Comparison of ENCODE assay signal across 8 cellular contexts in genomic region chr12:111841236-111841749, GRCh38. TPM values are rescaled to one million over a fixed set of nuclear protein-coding genes. Genes with fewer than 3 reads are reported as not detected.
A peak's percentile ranks its signal among the peaks of the same experiment; 100 is the strongest.
DNase-seq lines count a peak whose midpoint lies in the region; ATAC-seq, FAIRE-seq and TF ChIP-seq lines count a peak whose summit lies in the region.

No MANE protein-coding gene starts in this region.

- H3K4me3 Mint-ChIP-seq in activated naive CD4-positive, alpha-beta T cell treated with anti-CD3 and anti-CD28 coated beads for 36 hours: peak overlapping the region; percentile 91
- H3K4me3 Mint-ChIP-seq in IgD-negative memory B cell (peak overlapping the region; percentile 97 to 100 (median 98)), astrocyte (ENCODE audit: unreplicated experiment) (peak overlapping the region; percentile 99)

- peaks cover 39% of the 10 kb centered on the region for H3K36me3 Mint-ChIP-seq in activated naive CD4-positive, alpha-beta T cell treated with anti-CD3 and anti-CD28 coated beads for 36 hours (ENCODE audit: low read depth)
- H3K36me3 Mint-ChIP-seq in IgD-negative memory B cell (peaks cover 6% of the 10 kb centered on the region), astrocyte (ENCODE audit: low read depth, unreplicated experiment) (peaks cover 7% of the 10 kb centered on the region)

- no peak for FAIRE-seq in astrocyte (lab: Jason Lieb, UNC)

- H3K4me2 ChIP-seq in astrocyte (ENCODE audit: low read length): peak overlapping the region; percentile 94

- H3K36me3 ChIP-seq in astrocyte (ENCODE audit: insufficient read depth, low read length) (peaks cover 7% of the 10 kb centered on the region), tibial nerve (peaks cover 0 to 22% (median 0%) of the 10 kb centered on the region in 3 donors)

- H3K9me3 ChIP-seq in astrocyte (ENCODE audit: insufficient read depth, low read depth, low read length): no peaks in the 10 kb centered on the region
- H3K9me3 ChIP-seq in tibial nerve: no peaks in the 10 kb centered on the region

- peaks cover 53% of the 10 kb centered on the region for H3K4me1 Mint-ChIP-seq in activated naive CD4-positive, alpha-beta T cell treated with anti-CD3 and anti-CD28 coated beads for 36 hours (ENCODE audit: low read depth)
- peaks cover 24 to 35% (median 30%) of the 10 kb centered on the region in 3 donors for H3K4me1 Mint-ChIP-seq in IgD-negative memory B cell
- peaks cover 8% of the 10 kb centered on the region for H3K4me1 Mint-ChIP-seq in astrocyte (ENCODE audit: low read depth, unreplicated experiment)

- peak overlapping the region; percentile 96 for H3K4me3 ChIP-seq in astrocyte (ENCODE audit: insufficient read depth, low read depth, low read length)
- peak overlapping the region; percentile 80 for H3K4me3 ChIP-seq in lower leg skin (ENCODE audit: low read depth, poor library complexity, severe bottlenecking)
- peak overlapping the region; percentile 76 to 96 (median 86) for H3K4me3 ChIP-seq in tibial nerve

- no peaks in the 10 kb centered on the region for H3K27me3 Mint-ChIP-seq in activated naive CD4-positive, alpha-beta T cell treated with anti-CD3 and anti-CD28 coated beads for 36 hours (ENCODE audit: low read depth)
- peaks cover 4% of the 10 kb centered on the region for H3K27me3 Mint-ChIP-seq in IgD-negative memory B cell
- H3K27me3 Mint-ChIP-seq in astrocyte (ENCODE audit: low read depth, unreplicated experiment): no peaks in the 10 kb centered on the region

- WGBS in lower leg skin, 2 donors: 0% methylated on average over 13 of the region's 13 CpGs
- 0% methylated on average over 13 of the region's 13 CpGs for WGBS in tibial nerve, 2 donors

- H3K4me1 ChIP-seq in astrocyte (ENCODE audit: insufficient read depth, low read length) (peaks cover 16% of the 10 kb centered on the region), tibial nerve (peaks cover 0 to 53% (median 24%) of the 10 kb centered on the region in 4 donors)

- peak overlapping the region; percentile 93 for H3K9ac ChIP-seq in astrocyte (ENCODE audit: low read length)

- DNase-seq in activated naive CD4-positive, alpha-beta T cell treated with anti-CD3 and anti-CD28 coated beads for 36 hours: peak; percentile 15
- DNase-seq in activated naive CD4-positive, alpha-beta T cell (lab: John Stamatoyannopoulos, UW): no peak
- DNase-seq in astrocyte (ENCODE audit: low read depth): no peak
- no peak for DNase-seq in lower leg skin (ENCODE audit: low spot score in 2 of 2)
- DNase-seq in tibial nerve (ENCODE audit: low spot score in 2 of 2): peak in 1 of 2 donors; percentile 4
- no peak for DNase-seq in NCI-H2107 treated with DMSO at 0.1 percent for 48 hours (lab: John Stamatoyannopoulos, UW; ENCODE audit: unreplicated experiment)

- H3K27me3 ChIP-seq in astrocyte (ENCODE audit: insufficient read depth, low read length) (no peaks in the 10 kb centered on the region), tibial nerve (no peaks in the 10 kb centered on the region)

- H3K79me2 ChIP-seq in astrocyte (ENCODE audit: insufficient read depth, low read length): peaks cover 69% of the 10 kb centered on the region

- peak overlapping the region; percentile 95 for H3K27ac Mint-ChIP-seq in activated naive CD4-positive, alpha-beta T cell treated with anti-CD3 and anti-CD28 coated beads for 36 hours
- H3K27ac Mint-ChIP-seq in IgD-negative memory B cell (peak overlapping the region; percentile 96 to 100 (median 99)), astrocyte (ENCODE audit: unreplicated experiment) (peak overlapping the region; percentile 98)

- TF ChIP-seq CTCF in astrocyte (IDR thresholded peaks at IDR 0.05; ENCODE audit: insufficient read depth, low read depth, low read length) (no peak), lower leg skin (IDR thresholded peaks at IDR 0.05) (no peak), tibial nerve (IDR thresholded peaks at IDR 0.05) (no peak)

- ATAC-seq in GM18870 (IDR thresholded peaks at IDR 0.05; ENCODE audit: unreplicated experiment): no peak

- peak overlapping the region; percentile 92 for H2AFZ ChIP-seq in astrocyte (ENCODE audit: low read depth, low read length)

- CTCF ChIA-PET in activated naive CD4-positive, alpha-beta T cell treated with anti-CD3 and anti-CD28 coated beads for 36 hours (lab: Charles Lee): interaction anchor here (1.3 kb wide), 1 partner anchor 396 kb away, joined by 3 read pairs; no protein-coding TSS in a partner anchor

- no peak for TF ChIP-seq POLR2A in lower leg skin (IDR thresholded peaks at IDR 0.05)
- no peak for TF ChIP-seq POLR2A in tibial nerve (IDR thresholded peaks at IDR 0.05)

- H3K9me3 Mint-ChIP-seq in activated naive CD4-positive, alpha-beta T cell treated with anti-CD3 and anti-CD28 coated beads for 36 hours: no peaks in the 10 kb centered on the region
- peaks cover 0 to 3% (median 0%) of the 10 kb centered on the region in 3 donors for H3K9me3 Mint-ChIP-seq in IgD-negative memory B cell
- no peaks in the 10 kb centered on the region for H3K9me3 Mint-ChIP-seq in astrocyte (ENCODE audit: unreplicated experiment)

- peak overlapping the region; percentile 96 for H3K27ac ChIP-seq in astrocyte (ENCODE audit: low read depth, low read length)
- H3K27ac ChIP-seq in tibial nerve: peak overlapping the region; percentile 80 to 97 (median 96)

- H4K20me1 ChIP-seq in astrocyte (ENCODE audit: insufficient read depth, low read length): peaks cover 17% of the 10 kb centered on the region

- TF ChIP-seq EP300 in tibial nerve (IDR thresholded peaks at IDR 0.05): no peak

- intact Hi-C loops in activated naive CD4-positive, alpha-beta T cell treated with anti-CD3 and anti-CD28 coated beads for 36 hours (cut with micrococcal nuclease): loop anchor here (1.0 to 10.0 kb wide), 5 partner anchors 151 to 1096 kb away; partner anchors contain the start of genes ACAD10, ERP29, PPP1CC and TMEM116
- intact Hi-C loops in lower leg skin (cut with DNase I; ENCODE audit: low total_unique reads): no loop called here

RNA-seq across cellular contexts. Expression of gene MAPKAPK5, which starts 0.7 kb away (rescaled TPM):
- total RNA-seq in activated naive CD4-positive, alpha-beta T cell treated with anti-CD3 and anti-CD28 coated beads for 36 hours: 10 to 100 TPM; 41.9 to 43.6 TPM
- 35.0 TPM for polyA plus RNA-seq in IgD-negative memory B cell
- total RNA-seq in astrocyte (39.4 and 42.6 TPM in 2 replicates), lower leg skin (10 to 100 TPM; 34.8 to 60.5 (median 49.5) TPM), tibial nerve (10 to 100 TPM; 36.1 to 65.1 (median 44.7) TPM)
